In the genomic region with DNA sequence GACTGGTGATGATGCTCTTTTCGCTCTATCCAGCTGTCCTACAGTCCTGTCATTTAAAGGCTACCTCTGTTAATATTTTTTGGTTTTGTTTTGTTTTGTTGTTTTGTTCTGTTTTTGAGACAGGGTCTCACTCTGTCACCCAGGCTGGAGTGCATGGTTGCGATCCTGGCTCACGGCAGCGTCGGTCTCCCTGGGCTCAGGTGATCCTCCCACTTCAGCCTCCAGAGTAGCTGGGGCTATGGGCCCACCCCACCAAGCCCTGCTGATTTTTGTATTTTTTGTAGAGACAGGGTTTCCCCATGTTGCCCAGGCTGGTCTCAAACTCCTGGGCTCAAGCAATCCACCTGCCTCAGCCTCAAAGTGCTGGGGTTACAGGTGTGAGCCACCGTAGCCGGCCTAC, we compare ENCODE assay signal across 8 cellular contexts. TPM values are rescaled to one million over a fixed set of nuclear protein-coding genes. Genes with fewer than 3 reads are reported as not detected.
A peak's percentile ranks its signal among the peaks of the same experiment; 100 is the strongest.
DNase-seq lines count a peak whose midpoint lies in the region; ATAC-seq, FAIRE-seq and TF ChIP-seq lines count a peak whose summit lies in the region.
"Not testable (repeated sequence)": the region's sequence is repeated elsewhere in the genome, so short reads cannot be mapped to it uniquely, and the experiment has no call there.

No MANE protein-coding gene starts in this region.

- H3K4me3 Mint-ChIP-seq in HFFc6 (peak overlapping the region; percentile 91; the same call in 1 of the 2 replicates), neural crest cell (peak overlapping the region; percentile 97)
- H3K4me3 Mint-ChIP-seq in astrocyte (ENCODE audit: unreplicated experiment); memory B cell: not testable (repeated sequence)

- not testable (repeated sequence) for FAIRE-seq in A549 (lab: Jason Lieb, UNC); astrocyte (lab: Jason Lieb, UNC); endothelial cell of umbilical vein (lab: Jason Lieb, UNC)

- not testable (repeated sequence) for H3K9me3 Mint-ChIP-seq in HFFc6; astrocyte (ENCODE audit: unreplicated experiment); memory B cell; neural crest cell

- not testable (repeated sequence) for H3K27me3 Mint-ChIP-seq in HFFc6 (ENCODE audit: insufficient read depth); astrocyte (ENCODE audit: low read depth, unreplicated experiment); memory B cell; neural crest cell (ENCODE audit: low read depth)

- H3K9me3 ChIP-seq in A549; astrocyte (ENCODE audit: insufficient read depth, low read depth, low read length); endothelial cell of umbilical vein (replicated peaks; ENCODE audit: control insufficient read depth, insufficient read depth, low read length); skeletal muscle satellite cell (replicated peaks; ENCODE audit: low read length): not testable (repeated sequence)

- H3K4me1 Mint-ChIP-seq in HFFc6 (ENCODE audit: low read depth): peaks cover 65% of the 10 kb centered on the region
- peaks cover 38% of the 10 kb centered on the region for H3K4me1 Mint-ChIP-seq in astrocyte (ENCODE audit: low read depth, unreplicated experiment)
- H3K4me1 Mint-ChIP-seq in memory B cell: peaks cover 27% of the 10 kb centered on the region
- peaks cover 48% of the 10 kb centered on the region for H3K4me1 Mint-ChIP-seq in neural crest cell

- peaks cover 27% of the 10 kb centered on the region for H3K36me3 Mint-ChIP-seq in HFFc6 (ENCODE audit: low read depth)
- H3K36me3 Mint-ChIP-seq in astrocyte (ENCODE audit: low read depth, unreplicated experiment); memory B cell: not testable (repeated sequence)
- H3K36me3 Mint-ChIP-seq in neural crest cell (ENCODE audit: low read depth): peaks cover 13% of the 10 kb centered on the region

- H2AFZ ChIP-seq in astrocyte (ENCODE audit: low read depth, low read length); endothelial cell of umbilical vein (ENCODE audit: low read depth, low read length): not testable (repeated sequence)

- peaks cover 87% of the 10 kb centered on the region for H3K79me2 ChIP-seq in astrocyte (ENCODE audit: insufficient read depth, low read length)
- peaks cover 82% of the 10 kb centered on the region for H3K79me2 ChIP-seq in endothelial cell of umbilical vein (ENCODE audit: control insufficient read depth, insufficient read depth, low read length)

- CTCF ChIA-PET in A549 (lab: Yijun Ruan, JAX) (interaction anchor here (0.6 to 2.6 kb wide), 3 partner anchors 17 to 117 kb away, joined by 3 to 11 read pairs (median 3); no protein-coding TSS in a partner anchor), endothelial cell of umbilical vein (lab: Charles Lee) (interaction anchor here (0.7 to 2.9 kb wide), 4 partner anchors 8 to 128 kb away, joined by 3 to 17 read pairs (median 4); no protein-coding TSS in a partner anchor)
- CTCF ChIA-PET in RWPE1 (lab: Yijun Ruan, JAX): not testable (repeated sequence)

- H3K4me3 ChIP-seq in A549 (peak overlapping the region; percentile 96; the same call in 2 of the 3 replicates), endothelial cell of umbilical vein (replicated peaks in 1 of 3; ENCODE audit: insufficient read depth in 1 of 3, low read depth in 1 of 3, low read length in 3 of 3) (peak overlapping the region in 1 of 3 experiments; percentile 95), skeletal muscle satellite cell (ENCODE audit: low read length) (peak overlapping the region; percentile 85)
- H3K4me3 ChIP-seq in astrocyte (ENCODE audit: insufficient read depth, low read depth, low read length): not testable (repeated sequence)

- H3K9ac ChIP-seq in astrocyte (ENCODE audit: low read length); endothelial cell of umbilical vein (replicated peaks; ENCODE audit: extremely low read depth, insufficient read depth, low read length); skeletal muscle satellite cell (ENCODE audit: low read depth, low read length): not testable (repeated sequence)

- peak overlapping the region; percentile 100; a peak in 4 of 6 replicates for H3K27ac ChIP-seq in A549
- H3K27ac ChIP-seq in RWPE1: peak overlapping the region; percentile 25
- H3K27ac ChIP-seq in astrocyte (ENCODE audit: low read depth, low read length); endothelial cell of umbilical vein (ENCODE audit: insufficient read depth, low read depth, low read length): not testable (repeated sequence)

- not testable (repeated sequence) for H3K36me3 ChIP-seq in astrocyte (ENCODE audit: insufficient read depth, low read length); endothelial cell of umbilical vein (ENCODE audit: control insufficient read depth in 2 of 2, extremely low read depth in 1 of 2, insufficient read depth in 2 of 2, low read length in 2 of 2)
- peaks cover 18% of the 10 kb centered on the region for H3K36me3 ChIP-seq in skeletal muscle satellite cell (ENCODE audit: insufficient read depth, low read length)

- not testable (repeated sequence) for ATAC-seq in A549; memory B cell (ENCODE audit: low read depth)

- intact Hi-C loops in endothelial cell of umbilical vein (cut with micrococcal nuclease): loop anchor here (1.0 kb wide), 1 partner anchor 7 kb away; no protein-coding TSS in a partner anchor

- H3K4me2 ChIP-seq in A549: peak overlapping the region; percentile 89
- peak overlapping the region; percentile 31 for H3K4me2 ChIP-seq in astrocyte (ENCODE audit: low read length)
- peak overlapping the region; percentile 99 for H3K4me2 ChIP-seq in endothelial cell of umbilical vein (ENCODE audit: insufficient read depth, low read length)
- H3K4me2 ChIP-seq in skeletal muscle satellite cell (ENCODE audit: low read length): peak overlapping the region; percentile 78

- not testable (repeated sequence) for TF ChIP-seq CTCF in A549 (IDR thresholded peaks at IDR 0.05); HFFc6 (IDR thresholded peaks at IDR 0.05); RWPE1 (conservative IDR thresholded peaks at IDR 0.05; ENCODE audit: low read depth); astrocyte (IDR thresholded peaks at IDR 0.05; ENCODE audit: insufficient read depth, low read depth, low read length); endothelial cell of umbilical vein (IDR thresholded peaks at IDR 0.05; ENCODE audit: extremely low read depth in 1 of 2, insufficient read depth in 1 of 2, low read depth in 1 of 2, low read length in 2 of 2); neural crest cell (conservative IDR thresholded peaks at IDR 0.05)

- H3K9me1 ChIP-seq in endothelial cell of umbilical vein (replicated peaks; ENCODE audit: control insufficient read depth, extremely low read depth, insufficient read depth, low read length): not testable (repeated sequence)

- TF ChIP-seq EP300 in A549 (IDR thresholded peaks at IDR 0.05): not testable (repeated sequence)

- H3K27ac Mint-ChIP-seq in HFFc6; neural crest cell (ENCODE audit: unreplicated experiment): not testable (repeated sequence)
- H3K27ac Mint-ChIP-seq in astrocyte (ENCODE audit: unreplicated experiment): peak overlapping the region; percentile 50
- H3K27ac Mint-ChIP-seq in memory B cell: peak overlapping the region; percentile 11

- WGBS in A549 (ENCODE audit: missing lambda C conversion rate): 93% methylated on average over 7 of the region's 7 CpGs

- TF ChIP-seq RAD21 in A549 (conservative IDR thresholded peaks at IDR 0.05 in 1 of 2, IDR thresholded peaks at IDR 0.05 in 1 of 2): not testable (repeated sequence)

- dilution Hi-C loops in endothelial cell of umbilical vein (cut with MboI; ENCODE audit: extremely low pct_ligation_motif_present, low sequenced_read_pairs): not testable (repeated sequence)

- H4K20me1 ChIP-seq in astrocyte (ENCODE audit: insufficient read depth, low read length) (peaks cover 66% of the 10 kb centered on the region), endothelial cell of umbilical vein (replicated peaks; ENCODE audit: control insufficient read depth, extremely low read depth, insufficient read depth, low read length) (peaks cover 20% of the 10 kb centered on the region)

- not testable (repeated sequence) for TF ChIP-seq POLR2A in A549 (IDR thresholded peaks at IDR 0.05; ENCODE audit: low read length); endothelial cell of umbilical vein (IDR thresholded peaks at IDR 0.05; ENCODE audit: low read depth, low read length)

- DNase-seq in A549 (ENCODE audit: low read depth in 1 of 2, low spot score in 1 of 2); HFFc6; RWPE1 (ENCODE audit: low spot score); astrocyte (ENCODE audit: low read depth); endothelial cell of umbilical vein (ENCODE audit: low read depth, low spot score); memory B cell (ENCODE audit: low spot score in 2 of 2); neural crest cell (ENCODE audit: low read depth, low spot score): not testable (repeated sequence)

- not testable (repeated sequence) for H3K27me3 ChIP-seq in astrocyte (ENCODE audit: insufficient read depth, low read length); endothelial cell of umbilical vein (ENCODE audit: control insufficient read depth in 2 of 2, insufficient read depth in 2 of 2, low read length in 2 of 2); skeletal muscle satellite cell (ENCODE audit: control insufficient read depth, insufficient read depth, low read length)

- peaks cover 57% of the 10 kb centered on the region for H3K4me1 ChIP-seq in A549
- H3K4me1 ChIP-seq in astrocyte (ENCODE audit: insufficient read depth, low read length): not testable (repeated sequence)
- peaks cover 35% of the 10 kb centered on the region for H3K4me1 ChIP-seq in endothelial cell of umbilical vein (ENCODE audit: control insufficient read depth, extremely low read depth, insufficient read depth, low read length)
- peaks cover 50% of the 10 kb centered on the region for H3K4me1 ChIP-seq in skeletal muscle satellite cell (ENCODE audit: control insufficient read depth, insufficient read depth, low read length)

- BruUV-seq in endothelial cell of umbilical vein (replicated peaks; lab: Mats Ljungman, UMichigan): not testable (repeated sequence)

- POLR2A ChIA-PET in A549 (lab: Yijun Ruan, JAX): interaction anchor here (1.2 kb wide), 1 partner anchor 61 kb away, joined by 4 read pairs; no protein-coding TSS in a partner anchor
- POLR2A ChIA-PET in RWPE1 (lab: Yijun Ruan, JAX; ENCODE audit: low non-redundant PET); endothelial cell of umbilical vein (lab: Charles Lee): not testable (repeated sequence)

RNA-seq across cellular contexts. Expression of a gene that starts 3.9 kb away (rescaled TPM):
- polyA plus RNA-seq in A549 (2011; rRNA removed) (105 and 149 TPM in 2 replicates), A549 (2017; fragmentation: RNase III; extraction: RNeasy Plus Mini Kit Qiagen cat#74134 plus additional on column Dnase treatment) (70.4 to 83.1 TPM (median 76.3 TPM) in 3 replicates), endothelial cell of umbilical vein (28.7 and 30.6 TPM in 2 replicates)
- 21.5 and 22.9 TPM in 2 replicates for polyA plus RNA-seq in A549 (2012; cell fraction: cytosol; rRNA removed)
- polyA plus RNA-seq in A549 (2012; cell fraction: nucleus; rRNA removed): 9.2 and 10.1 TPM in 2 replicates
- polyA minus RNA-seq in A549 (2011; rRNA and poly(A)+ RNA removed): 55.8 and 66.5 TPM in 2 replicates
- 10 to 100 TPM; 50.7 to 62.1 (median 56.4) TPM for total RNA-seq in HFFc6 (2021; fragmentation: NEBNext Ultra II Directional; extraction: Animal tissue kit (Norgen Biotek cat#: 25700))
- total RNA-seq in astrocyte (95.2 and 111 TPM in 2 replicates), endothelial cell of umbilical vein (132 and 137 TPM in 2 replicates), neural crest cell (88.2 and 91.1 TPM in 2 replicates)
- polyA plus RNA-seq in endothelial cell of umbilical vein (2011; cell fraction: cytosol; rRNA removed): 51.7 and 55.0 TPM in 2 replicates
- 69.0 and 76.5 TPM in 2 replicates for polyA plus RNA-seq in endothelial cell of umbilical vein (2011; cell fraction: nucleus; rRNA removed)
- 58.6 and 83.5 TPM in 2 replicates for polyA plus RNA-seq in endothelial cell of umbilical vein (2012)
- polyA minus RNA-seq in endothelial cell of umbilical vein: 84.4 and 88.2 TPM in 2 replicates
- polyA minus RNA-seq in endothelial cell of umbilical vein (2011; cell fraction: cytosol; rRNA and poly(A)+ RNA removed): 17.4 TPM
- 143 and 200 TPM in 2 replicates for polyA minus RNA-seq in endothelial cell of umbilical vein (2011; cell fraction: nucleus; rRNA and poly(A)+ RNA removed)
- 41.3 and 42.2 TPM in 2 replicates for total RNA-seq in skeletal muscle satellite cell (2012; rRNA removed)

Comparison
In these comparisons a context has a peak if more than half of its experiments do, and no peak if none do; other contexts are left out.
1. H3K4me2 ChIP-seq: peak in every context shown above with its lines; median percentile 99 in endothelial cell of umbilical vein; 89 in A549; 78 in skeletal muscle satellite cell; 31 in astrocyte.